ENCODE assay signal across 30 cellular contexts in genomic region chrX:139903229-139903628, GRCh38.
"Had no signal": no experiment of that assay in that cellular context is flagged by ENCODE, and none has a peak within 500 bp of the region (broad histone marks: within the 10 kb centered on the region; RNA-seq: fewer than 3 reads in every experiment).

No MANE protein-coding gene starts in this region.

- H3K4me1 Mint-ChIP-seq: nephron, neural progenitor cell had no signal

- H3K27ac Mint-ChIP-seq: natural killer cell; nephron; neural progenitor cell; stimulated activated effector memory CD8-positive, alpha-beta T cell treated with anti-CD3 and anti-CD28 coated beads, Interleukin-12 subunit alpha, Interleukin-12 subunit beta, amount 100 ng/mL, for 72 hours; stimulated activated naive B cell treated with anti-CD40 and anti-IgM and Interleukin-4, amounts not matched to agents 10 μg/mL and 1 μg/mL and 100 μg/mL, for 72 hours; stimulated activated naive CD8-positive, alpha-beta T cell treated with anti-CD3 and anti-CD28 coated beads, Interleukin-15, amount 100 ng/mL, for 72 hours had no signal

- H3K27me3 Mint-ChIP-seq: naive thymus-derived CD4-positive, alpha-beta T cell; progenitor cell of endocrine pancreas; stimulated activated naive B cell treated with anti-CD40 and anti-IgM and Interleukin-4, amounts not matched to agents 10 μg/mL and 1 μg/mL and 100 μg/mL, for 72 hours; stimulated activated naive CD8-positive, alpha-beta T cell treated with anti-CD3 and anti-CD28 coated beads, Interleukin-15, amount 100 ng/mL, for 72 hours; type B pancreatic cell had no signal

- H3K9me3 Mint-ChIP-seq: naive thymus-derived CD4-positive, alpha-beta T cell; natural killer cell; nephron; neural progenitor cell; stimulated activated effector memory CD8-positive, alpha-beta T cell treated with anti-CD3 and anti-CD28 coated beads, Interleukin-12 subunit alpha, Interleukin-12 subunit beta, amount 100 ng/mL, for 72 hours; stimulated activated naive B cell treated with anti-CD40 and anti-IgM and Interleukin-4, amounts not matched to agents 10 μg/mL and 1 μg/mL and 100 μg/mL, for 72 hours; stimulated activated naive CD8-positive, alpha-beta T cell treated with anti-CD3 and anti-CD28 coated beads, Interleukin-15, amount 100 ng/mL, for 72 hours; type B pancreatic cell had no signal

- H3K27me3 ChIP-seq: neural progenitor cell, ovary, right lobe of liver, sigmoid colon, spleen, suprapubic skin, testis, tibial artery, transverse colon, upper lobe of right lung, uterus had no signal

- H3K9me3 ChIP-seq: ovary, psoas muscle, right lobe of liver, sigmoid colon, spleen, suprapubic skin, testis, tibial artery, transverse colon, upper lobe of right lung, uterus had no signal

- ATAC-seq: naive thymus-derived CD4-positive, alpha-beta T cell; natural killer cell; right cardiac atrium; right lobe of liver; stimulated activated effector memory CD8-positive, alpha-beta T cell treated with anti-CD3 and anti-CD28 coated beads, Interleukin-12 subunit alpha, Interleukin-12 subunit beta, amount 100 ng/mL, for 72 hours; stimulated activated naive B cell treated with anti-CD40 and anti-IgM and Interleukin-4, amounts not matched to agents 10 μg/mL and 1 μg/mL and 100 μg/mL, for 72 hours; stimulated activated naive CD8-positive, alpha-beta T cell treated with anti-CD3 and anti-CD28 coated beads, Interleukin-15, amount 100 ng/mL, for 72 hours; stimulated activated naive CD8-positive, alpha-beta T cell treated with anti-CD3 and anti-CD28 coated beads, Interleukin-15, Interleukin-2, amounts not matched to agents 100 U/mL and 50 U/mL, for 24 hours; upper lobe of right lung had no signal

- H3K36me3 ChIP-seq: neural progenitor cell, ovary, right lobe of liver, sigmoid colon, spleen, suprapubic skin, tibial artery, transverse colon, upper lobe of right lung, uterus had no signal

- H3K4me1 ChIP-seq: neural progenitor cell, parathyroid adenoma, sigmoid colon, suprapubic skin, testis, upper lobe of right lung, uterus had no signal

- H3K4me3 Mint-ChIP-seq: naive thymus-derived CD4-positive, alpha-beta T cell; natural killer cell; nephron; neural progenitor cell; stimulated activated effector memory CD8-positive, alpha-beta T cell treated with anti-CD3 and anti-CD28 coated beads, Interleukin-12 subunit alpha, Interleukin-12 subunit beta, amount 100 ng/mL, for 72 hours; stimulated activated naive B cell treated with anti-CD40 and anti-IgM and Interleukin-4, amounts not matched to agents 10 μg/mL and 1 μg/mL and 100 μg/mL, for 72 hours; stimulated activated naive CD8-positive, alpha-beta T cell treated with anti-CD3 and anti-CD28 coated beads, Interleukin-15, amount 100 ng/mL, for 72 hours; type B pancreatic cell had no signal

- H3K36me3 Mint-ChIP-seq: natural killer cell; stimulated activated effector memory CD8-positive, alpha-beta T cell treated with anti-CD3 and anti-CD28 coated beads, Interleukin-12 subunit alpha, Interleukin-12 subunit beta, amount 100 ng/mL, for 72 hours had no signal

- H3K4me3 ChIP-seq: neural progenitor cell, ovary, psoas muscle, right lobe of liver, sigmoid colon, smooth muscle cell, spleen, suprapubic skin, testis, tibial artery, transverse colon, upper lobe of right lung, uterus had no signal

- DNase-seq: naive thymus-derived CD4-positive, alpha-beta T cell; natural killer cell; occipital lobe; ovary; posterior cingulate gyrus; psoas muscle; right cardiac atrium; right lobe of liver; sigmoid colon; spleen; stimulated activated CD4-positive, alpha-beta T cell treated with anti-CD3 and anti-CD28 coated beads, Interleukin-12 subunit alpha, Interleukin-12 subunit beta, amount 100 ng/mL, for 4 hours; stimulated activated CD4-positive, alpha-beta T cell treated with anti-CD3 and anti-CD28 coated beads, Interleukin-1b, Interleukin-23, amount 100 ng/mL, for 48 hours; stimulated activated CD4-positive, alpha-beta T cell treated with anti-CD3 and anti-CD28 coated beads, Interleukin-4, amount 100 ng/mL, for 1 hour; stimulated activated naive B cell treated with anti-CD40 and anti-IgM and Interleukin-4, amounts not matched to agents 10 μg/mL and 1 μg/mL and 100 μg/mL, for 72 hours; stimulated activated naive CD8-positive, alpha-beta T cell treated with anti-CD3 and anti-CD28 coated beads, Interleukin-15, amount 100 ng/mL, for 72 hours; stimulated activated naive CD8-positive, alpha-beta T cell treated with anti-CD3 and anti-CD28 coated beads, Interleukin-15, Interleukin-2, amounts not matched to agents 100 U/mL and 50 U/mL, for 24 hours; substantia nigra; testis; tibial artery; transverse colon; upper lobe of right lung; uterus had no signal

- H3K27ac ChIP-seq: neural progenitor cell, ovary, parathyroid adenoma, psoas muscle, right lobe of liver, sigmoid colon, spleen, suprapubic skin, testis, tibial artery, transverse colon, upper lobe of right lung, uterus had no signal
